ENCODE assay signal across 8 cellular contexts in the genomic region with DNA sequence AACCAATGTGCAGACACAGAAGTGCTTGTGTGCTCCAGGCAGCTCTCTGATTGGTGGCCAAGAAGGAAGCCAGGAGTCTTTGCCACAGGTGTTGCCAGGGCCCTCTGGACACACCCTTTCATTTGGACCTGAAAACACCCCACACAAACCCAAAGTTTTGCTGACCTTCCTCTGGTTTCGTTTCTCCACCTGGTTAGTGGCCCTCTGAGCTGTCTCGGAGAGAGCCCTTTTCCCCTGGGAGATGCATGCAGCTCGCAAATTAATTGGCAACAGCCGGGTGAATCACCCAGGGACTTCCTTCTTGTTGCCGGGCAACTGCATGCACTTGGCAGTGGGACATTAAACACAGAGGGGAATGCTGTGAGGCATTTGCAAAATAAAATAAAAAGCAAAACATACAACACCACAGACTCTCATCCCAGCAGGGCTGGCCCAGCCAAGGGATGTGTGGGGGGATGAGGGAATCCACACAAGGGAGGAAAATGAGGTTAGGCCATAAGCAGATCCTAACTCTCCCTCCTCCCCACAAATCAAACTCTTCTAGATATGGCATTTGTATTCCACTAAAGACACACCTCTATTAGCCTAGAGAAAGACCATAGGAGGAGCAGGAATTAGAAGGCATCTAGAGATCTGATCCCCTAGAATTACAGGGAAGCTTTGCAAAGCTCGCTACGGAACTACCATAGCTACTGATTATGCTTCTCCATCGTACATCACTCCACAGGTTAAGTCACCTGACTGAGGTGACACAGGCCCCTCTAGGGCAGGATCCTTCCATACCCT.
DNase-seq lines count a peak whose midpoint lies in the region; TF ChIP-seq lines count a peak whose summit lies in the region.

No MANE protein-coding gene starts in this region.

- H3K4me3 ChIP-seq in LNCaP clone FGC (ENCODE audit: low read depth, low read length) = peak overlapping the region; percentile 18; the same call in 1 of the 2 replicates
- H3K4me3 ChIP-seq in SJCRH30 = peak overlapping the region; percentile 25
- peak overlapping the region in 1 of 2 donors; percentile 21 for H3K4me3 ChIP-seq in foreskin fibroblast (ENCODE audit: low read depth in 1 of 2, low read length in 2 of 2)

- intact Hi-C loops in posterior vena cava (cut with DNase I) = loop anchor here in 1 of 2 donors (10.0 kb wide), 1 partner anchor 57 kb away; no protein-coding TSS in a partner anchor

- H3K27me3 ChIP-seq in SJCRH30 = no peaks in the 10 kb centered on the region

- TF ChIP-seq CTCF in LNCaP clone FGC (IDR thresholded peaks at IDR 0.05; ENCODE audit: control insufficient read depth, extremely low read depth, insufficient read depth) = no peak
- TF ChIP-seq CTCF in foreskin fibroblast (IDR thresholded peaks at IDR 0.05; ENCODE audit: low read depth, low read length) = no peak

- DNase-seq in G401 (ENCODE audit: low spot score) (peak; percentile 65), GOT3 (lab: John Stamatoyannopoulos, UW) (peak; percentile 66), LNCaP clone FGC (ENCODE audit: low read depth) (peak; percentile 77), SJCRH30 (peak; percentile 92 to 94), foreskin fibroblast (peak; percentile 97 to 98), posterior vena cava (ENCODE audit: low spot score) (peak; percentile 83)
- DNase-seq in stimulated activated CD4-positive, alpha-beta T cell treated with anti-CD3 and anti-CD28 coated beads, Interleukin-4, amount 100 ng/mL, for 1 hour = no peak
- DNase-seq in activated CD8-positive, alpha-beta memory T cell treated with anti-CD3 and anti-CD28 coated beads, Interleukin-2, amount 50 U/mL, for 48 hours = no peak

- no peaks in the 10 kb centered on the region for H3K9me3 ChIP-seq in SJCRH30 (replicated peaks)

- H3K36me3 ChIP-seq in SJCRH30 = no peaks in the 10 kb centered on the region

- peak overlapping the region; percentile 45; the same call in 1 of the 2 replicates for H3K27ac ChIP-seq in SJCRH30

- peaks cover 28% of the 10 kb centered on the region for H3K4me1 ChIP-seq in SJCRH30

- in situ Hi-C loops in G401 (cut with HindIII; ENCODE audit: low sequenced_read_pairs) = no loop called here

Comparison
In these comparisons a context has a peak if more than half of its experiments do, and no peak if none do; other contexts are left out.
1. DNase-seq: peak in G401 (single experiment), GOT3 (single experiment), LNCaP clone FGC (single experiment), SJCRH30 (2 of 2), foreskin fibroblast (2 of 2) and posterior vena cava (single experiment); none in stimulated activated CD4-positive, alpha-beta T cell treated with anti-CD3 and anti-CD28 coated beads, Interleukin-4, amount 100 ng/mL, for 1 hour (single experiment) and activated CD8-positive, alpha-beta memory T cell treated with anti-CD3 and anti-CD28 coated beads, Interleukin-2, amount 50 U/mL, for 48 hours (single experiment).